ENCODE assay signal across 25 cellular contexts in the genomic region with DNA sequence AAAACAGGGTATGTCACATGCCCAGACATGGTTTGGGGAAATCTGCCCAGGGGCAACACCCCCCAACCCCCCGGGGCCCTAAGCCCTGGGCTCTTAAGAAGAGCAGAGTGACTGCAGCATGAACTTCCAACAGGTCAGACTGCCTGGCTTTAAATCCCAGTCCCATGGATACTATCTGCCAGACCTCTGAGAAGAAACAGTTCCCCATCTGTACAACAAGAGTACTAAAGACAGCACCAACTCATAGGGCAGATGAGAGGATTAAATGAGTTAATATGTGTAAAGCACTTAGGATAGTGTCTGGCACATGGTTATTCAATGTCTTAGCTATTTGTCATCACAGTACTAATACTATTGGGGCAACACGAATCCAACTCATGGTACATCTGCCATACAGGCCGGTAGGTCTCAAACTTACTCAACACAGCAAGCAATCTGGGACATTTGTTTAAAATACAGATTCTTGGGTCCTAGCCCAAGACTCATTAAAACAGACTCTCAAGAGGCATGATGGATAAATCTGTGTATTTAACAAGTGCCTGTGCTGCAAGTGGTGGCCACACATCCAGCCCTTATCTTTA. TPM values are rescaled to one million over a fixed set of nuclear protein-coding genes. Genes with fewer than 3 reads are reported as not detected.
DNase-seq lines count a peak whose midpoint lies in the region; ATAC-seq, FAIRE-seq and TF ChIP-seq lines count a peak whose summit lies in the region.
"Had no signal": no experiment of that assay in that cellular context is flagged by ENCODE, and none has a peak within 500 bp of the region (broad histone marks: within the 10 kb centered on the region; RNA-seq: fewer than 3 reads in every experiment).

No MANE protein-coding gene starts in this region.

- H3K4me1 ChIP-seq in astrocyte (ENCODE audit: insufficient read depth, low read length) = peaks cover 23% of the 10 kb centered on the region
- H3K4me1 ChIP-seq in heart right ventricle = peaks cover 0 to 93% (median 45%) of the 10 kb centered on the region in 9 donors
- H3K4me1 ChIP-seq: colonic mucosa, tibial nerve had no signal

- H3K9me3 Mint-ChIP-seq in astrocyte (ENCODE audit: unreplicated experiment) (no peaks in the 10 kb centered on the region), endothelial cell (ENCODE audit: unreplicated experiment) (no peaks in the 10 kb centered on the region)
- H3K9me3 Mint-ChIP-seq: activated B cell treated with CpG ODN at 0.5 μM for 24 hours, brain had no signal

- no peak for FAIRE-seq in astrocyte (lab: Jason Lieb, UNC)
- FAIRE-seq: endometrium, GM19239, keratinocyte had no signal

- H3K4me3 Mint-ChIP-seq in astrocyte (ENCODE audit: unreplicated experiment) = no peak overlapping the region
- no peak overlapping the region for H3K4me3 Mint-ChIP-seq in endothelial cell (ENCODE audit: unreplicated experiment)
- H3K4me3 Mint-ChIP-seq: activated B cell treated with CpG ODN at 0.5 μM for 24 hours had no signal

- intact Hi-C loops in heart right ventricle (cut with DNase I) = loop anchor here in 2 of 10 donors (5.0 to 10.0 kb wide), 2 partner anchors 41 to 289 kb away; no protein-coding TSS in a partner anchor

- ATAC-seq in heart right ventricle = peak in 5 of 8 donors; percentile 22 to 74 (median 58)
- no peak for ATAC-seq in HG03159 (IDR thresholded peaks at IDR 0.05; ENCODE audit: unreplicated experiment)
- ATAC-seq: stimulated activated naive CD8-positive, alpha-beta T cell treated with anti-CD3 and anti-CD28 coated beads, Interleukin-15, Interleukin-2, amounts not matched to agents 100 U/mL and 50 U/mL, for 24 hours had no signal

- H3K27me3 ChIP-seq in astrocyte (ENCODE audit: insufficient read depth, low read length) (no peaks in the 10 kb centered on the region), heart right ventricle (no peaks in the 10 kb centered on the region)
- H3K27me3 ChIP-seq: colonic mucosa, tibial nerve had no signal

- peaks cover 93% of the 10 kb centered on the region for H4K20me1 ChIP-seq in astrocyte (ENCODE audit: insufficient read depth, low read length)

- peaks cover 100% of the 10 kb centered on the region for H3K79me2 ChIP-seq in astrocyte (ENCODE audit: insufficient read depth, low read length)

- H3K27ac ChIP-seq in astrocyte (ENCODE audit: low read depth, low read length) (no peak overlapping the region), heart right ventricle (peak overlapping the region in 9 of 10 donors; percentile 11 to 76 (median 65)), temporal lobe (ENCODE audit: low read depth, low read length) (peak overlapping the region; percentile 75)
- H3K27ac ChIP-seq: colonic mucosa, RWPE1, tibial nerve had no signal

- no peaks in the 10 kb centered on the region for H3K9me3 ChIP-seq in astrocyte (ENCODE audit: insufficient read depth, low read depth, low read length)
- no peaks in the 10 kb centered on the region for H3K9me3 ChIP-seq in heart right ventricle
- H3K9me3 ChIP-seq: colonic mucosa, tibial nerve had no signal

- no peak overlapping the region for H2AFZ ChIP-seq in astrocyte (ENCODE audit: low read depth, low read length)

- TF ChIP-seq CTCF in astrocyte (IDR thresholded peaks at IDR 0.05; ENCODE audit: insufficient read depth, low read depth, low read length) (no peak), heart right ventricle (IDR thresholded peaks at IDR 0.05) (no peak), endothelial cell (IDR thresholded peaks at IDR 0.05; ENCODE audit: unreplicated experiment) (no peak)

- peaks cover 47% of the 10 kb centered on the region for H3K4me1 Mint-ChIP-seq in astrocyte (ENCODE audit: low read depth, unreplicated experiment)
- H3K4me1 Mint-ChIP-seq in endothelial cell (ENCODE audit: unreplicated experiment) = peaks cover 35% of the 10 kb centered on the region
- H3K4me1 Mint-ChIP-seq: activated B cell treated with CpG ODN at 0.5 μM for 24 hours had no signal

- peaks cover 4% of the 10 kb centered on the region for H3K36me3 ChIP-seq in astrocyte (ENCODE audit: insufficient read depth, low read length)
- H3K36me3 ChIP-seq in heart right ventricle = no peaks in the 10 kb centered on the region
- H3K36me3 ChIP-seq: colonic mucosa, tibial nerve had no signal

- H3K4me2 ChIP-seq in astrocyte (ENCODE audit: low read length) = no peak overlapping the region

- peak overlapping the region; percentile 49 for H3K27ac Mint-ChIP-seq in astrocyte (ENCODE audit: unreplicated experiment)
- H3K27ac Mint-ChIP-seq in endothelial cell (ENCODE audit: unreplicated experiment) = no peak overlapping the region
- H3K27ac Mint-ChIP-seq: activated B cell treated with CpG ODN at 0.5 μM for 24 hours had no signal

- peak; percentile 56 for DNase-seq in NCI-H82 (lab: John Stamatoyannopoulos, UW)
- no peak for DNase-seq in NCI-H82 treated with DMSO at 0.1 percent for 48 hours (lab: John Stamatoyannopoulos, UW; ENCODE audit: unreplicated experiment)
- no peak for DNase-seq in astrocyte (ENCODE audit: low read depth)
- no peak for DNase-seq in heart right ventricle
- DNase-seq in germinal center (ENCODE audit: low spot score) = no peak
- DNase-seq in endothelial cell (ENCODE audit: low spot score) = no peak
- DNase-seq: 8988T; activated B cell treated with CpG ODN at 0.5 μM for 24 hours; activated CD4-positive, alpha-beta T cell treated with anti-CD3 and anti-CD28 coated beads, Interleukin-2, amount 50 U/mL, for 48 hours; activated CD8-positive, alpha-beta memory T cell treated with anti-CD3 and anti-CD28 coated beads, Interleukin-2, amount 50 U/mL, for 48 hours; colonic mucosa; NCI-H1092 treated with DMSO at 0.1 percent for 48 hours; NCI-H2081; occipital lobe; stimulated activated CD4-positive, alpha-beta T cell treated with anti-CD3 and anti-CD28 coated beads, Interleukin-4, amount 100 ng/mL, for 24 hours; stimulated activated naive CD8-positive, alpha-beta T cell treated with anti-CD3 and anti-CD28 coated beads, Interleukin-15, Interleukin-2, amounts not matched to agents 100 U/mL and 50 U/mL, for 24 hours; T-helper 9 cell had no signal

- H3K27me3 Mint-ChIP-seq in astrocyte (ENCODE audit: low read depth, unreplicated experiment) = no peaks in the 10 kb centered on the region
- no peaks in the 10 kb centered on the region for H3K27me3 Mint-ChIP-seq in endothelial cell (ENCODE audit: unreplicated experiment)
- H3K27me3 Mint-ChIP-seq: activated B cell treated with CpG ODN at 0.5 μM for 24 hours, brain had no signal

- no peak overlapping the region for H3K9ac ChIP-seq in astrocyte (ENCODE audit: low read length)

- WGBS in heart right ventricle, 2 donors = 34 to 47% methylated on average over 3 of the region's 3 CpGs

- H3K4me3 ChIP-seq in astrocyte (ENCODE audit: insufficient read depth, low read depth, low read length) = no peak overlapping the region
- H3K4me3 ChIP-seq in heart right ventricle = no peak overlapping the region
- H3K4me3 ChIP-seq: colonic mucosa, tibial nerve had no signal

- H3K36me3 Mint-ChIP-seq in astrocyte (ENCODE audit: low read depth, unreplicated experiment) (peaks cover 4% of the 10 kb centered on the region), endothelial cell (ENCODE audit: low read depth, unreplicated experiment) (no peaks in the 10 kb centered on the region)

RNA-seq across cellular contexts. Expression of gene CDH2, which starts 23.4 kb away (rescaled TPM):
- 326 and 363 TPM in 2 replicates for total RNA-seq in astrocyte
- 100 to 1,000 TPM; 325 to 575 (median 518) TPM for total RNA-seq in heart right ventricle
- polyA plus RNA-seq in heart right ventricle = 100 to 1,000 TPM in 1 of 2 donors, 10 to 100 TPM in 1; 50.3 to 101 TPM
- total RNA-seq in temporal lobe = 150 TPM
- 162 TPM for total RNA-seq in endothelial cell (ENCODE audit: unreplicated experiment)
- total RNA-seq: activated B cell treated with CpG ODN at 0.5 μM for 24 hours had no signal
